1 cellular context compared by ENCODE assay signal in the genomic region with DNA sequence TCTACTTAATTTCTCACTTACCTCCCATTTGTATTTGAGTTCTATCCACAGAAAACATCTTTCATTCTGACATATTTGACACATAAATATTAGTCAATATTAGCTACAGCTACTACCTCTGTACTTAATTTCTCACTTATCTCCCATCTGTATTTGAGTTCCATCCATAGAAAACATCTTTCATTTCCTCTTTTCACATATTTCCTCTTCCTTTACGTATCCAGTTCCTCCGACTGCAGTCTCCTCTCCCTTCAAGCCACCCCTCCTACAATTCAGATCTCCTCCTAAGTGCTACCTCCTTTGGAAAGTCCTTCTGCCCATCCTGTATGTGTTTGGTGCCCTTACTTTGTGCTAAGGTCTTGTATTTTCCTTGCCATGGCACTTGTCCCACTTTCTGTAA.
TF ChIP-seq lines count a peak whose summit lies in the region.

No MANE protein-coding gene starts in this region.

TF ChIP-seq in SK-N-SH treated with all-trans-retinoic acid at 6 μM for 48 hours, 23 proteins besides CTCF, POLR2A, EP300 and RAD21 (continued from another document):
- TF ChIP-seq, protein P1, sequence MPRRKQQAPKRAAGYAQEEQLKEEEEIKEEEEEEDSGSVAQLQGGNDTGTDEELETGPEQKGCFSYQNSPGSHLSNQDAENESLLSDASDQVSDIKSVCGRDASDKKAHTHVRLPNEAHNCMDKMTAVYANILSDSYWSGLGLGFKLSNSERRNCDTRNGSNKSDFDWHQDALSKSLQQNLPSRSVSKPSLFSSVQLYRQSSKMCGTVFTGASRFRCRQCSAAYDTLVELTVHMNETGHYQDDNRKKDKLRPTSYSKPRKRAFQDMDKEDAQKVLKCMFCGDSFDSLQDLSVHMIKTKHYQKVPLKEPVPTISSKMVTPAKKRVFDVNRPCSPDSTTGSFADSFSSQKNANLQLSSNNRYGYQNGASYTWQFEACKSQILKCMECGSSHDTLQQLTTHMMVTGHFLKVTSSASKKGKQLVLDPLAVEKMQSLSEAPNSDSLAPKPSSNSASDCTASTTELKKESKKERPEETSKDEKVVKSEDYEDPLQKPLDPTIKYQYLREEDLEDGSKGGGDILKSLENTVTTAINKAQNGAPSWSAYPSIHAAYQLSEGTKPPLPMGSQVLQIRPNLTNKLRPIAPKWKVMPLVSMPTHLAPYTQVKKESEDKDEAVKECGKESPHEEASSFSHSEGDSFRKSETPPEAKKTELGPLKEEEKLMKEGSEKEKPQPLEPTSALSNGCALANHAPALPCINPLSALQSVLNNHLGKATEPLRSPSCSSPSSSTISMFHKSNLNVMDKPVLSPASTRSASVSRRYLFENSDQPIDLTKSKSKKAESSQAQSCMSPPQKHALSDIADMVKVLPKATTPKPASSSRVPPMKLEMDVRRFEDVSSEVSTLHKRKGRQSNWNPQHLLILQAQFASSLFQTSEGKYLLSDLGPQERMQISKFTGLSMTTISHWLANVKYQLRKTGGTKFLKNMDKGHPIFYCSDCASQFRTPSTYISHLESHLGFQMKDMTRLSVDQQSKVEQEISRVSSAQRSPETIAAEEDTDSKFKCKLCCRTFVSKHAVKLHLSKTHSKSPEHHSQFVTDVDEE (CRISPR knock-in tag; IDR thresholded peaks at IDR 0.05), result no peak
